In genomic region chr2:128347701-128348504, GRCh38 we compare ENCODE assay signal across 9 cellular contexts. TPM values are rescaled to one million over a fixed set of nuclear protein-coding genes. Genes with fewer than 3 reads are reported as not detected.
DNase-seq lines count a peak whose midpoint lies in the region; ATAC-seq, FAIRE-seq and TF ChIP-seq lines count a peak whose summit lies in the region.
"Had no signal": no experiment of that assay in that cellular context is flagged by ENCODE, and none has a peak within 500 bp of the region (broad histone marks: within the 10 kb centered on the region; RNA-seq: fewer than 3 reads in every experiment).

No MANE protein-coding gene starts in this region.

- peak overlapping the region; percentile 69 for H2AFZ ChIP-seq in mammary epithelial cell (ENCODE audit: low read depth, low read length)

- H3K9me3 ChIP-seq in mammary epithelial cell (replicated peaks; ENCODE audit: insufficient read depth, low read length) (peaks cover 5% of the 10 kb centered on the region), kidney (ENCODE audit: control insufficient read depth in 1 of 2, low read length in 2 of 2) (peaks cover 0 to 7% of the 10 kb centered on the region in 2 donors), stomach smooth muscle (ENCODE audit: control insufficient read depth in 2 of 2, low read length in 2 of 2) (peaks cover 0 to 3% of the 10 kb centered on the region in 2 donors)

- TF ChIP-seq CTCF in mammary epithelial cell (conservative IDR thresholded peaks at IDR 0.05 in 1 of 2, IDR thresholded peaks at IDR 0.05 in 1 of 2; ENCODE audit: extremely low read depth in 1 of 2, insufficient read depth in 1 of 2, low read depth in 1 of 2, low read length in 2 of 2): no peak
- TF ChIP-seq CTCF in kidney (IDR thresholded peaks at IDR 0.05; ENCODE audit: borderline replicate concordance, extremely low read depth, insufficient read depth): no peak

- no peaks in the 10 kb centered on the region for H4K20me1 ChIP-seq in mammary epithelial cell (ENCODE audit: insufficient read depth, low read length)

- intact Hi-C loops in mammary epithelial cell (cut with micrococcal nuclease) (no loop called here), kidney (cut with DNase I) (no loop called here)

- H3K27ac ChIP-seq in mammary epithelial cell (ENCODE audit: insufficient read depth, low read depth, low read length) (no peak overlapping the region), kidney (ENCODE audit: low read depth in 2 of 2, low read length in 2 of 2) (peak overlapping the region; percentile 23 to 47), stomach smooth muscle (ENCODE audit: low read length) (peak overlapping the region; percentile 74)

- H3K4me1 ChIP-seq in mammary epithelial cell (ENCODE audit: insufficient read depth, low read length): peaks cover 6% of the 10 kb centered on the region
- peaks cover 14 to 16% of the 10 kb centered on the region in 2 donors for H3K4me1 ChIP-seq in kidney (ENCODE audit: control insufficient read depth in 1 of 2, insufficient read depth in 1 of 2, low read depth in 1 of 2, low read length in 2 of 2)
- H3K4me1 ChIP-seq in stomach smooth muscle (ENCODE audit: control insufficient read depth, insufficient read depth, low read length): peaks cover 24% of the 10 kb centered on the region

- dilution Hi-C loops in mammary epithelial cell (cut with HindIII; ENCODE audit: low sequenced_read_pairs): no loop called here

- H3K27me3 ChIP-seq in mammary epithelial cell (ENCODE audit: insufficient read depth, low read length) (no peaks in the 10 kb centered on the region), stomach smooth muscle (ENCODE audit: control insufficient read depth in 1 of 2, insufficient read depth in 2 of 2, low read length in 2 of 2) (no peaks in the 10 kb centered on the region)

- DNase-seq in HK-2 (ENCODE audit: unreplicated experiment): peak; percentile 39
- no peak for DNase-seq in mammary epithelial cell
- DNase-seq in kidney: peak; percentile 93
- DNase-seq in SIG-M5 treated with dmso at 0.1 percent for 504 hours (lab: John Stamatoyannopoulos, UW; ENCODE audit: unreplicated experiment): no peak
- no peak for DNase-seq in NCI-H146 (lab: John Stamatoyannopoulos, UW)
- DNase-seq: activated naive CD8-positive, alpha-beta T cell treated with anti-CD3 and anti-CD28 coated beads for 36 hours had no signal

- H3K79me2 ChIP-seq in mammary epithelial cell (ENCODE audit: insufficient read depth, low read length): no peaks in the 10 kb centered on the region

- in situ Hi-C loops in mammary epithelial cell (cut with MboI; ENCODE audit: low sequenced_read_pairs in 2 of 2): no loop called here

- no peaks in the 10 kb centered on the region for H3K36me3 ChIP-seq in mammary epithelial cell (ENCODE audit: insufficient read depth, low read length)
- H3K36me3 ChIP-seq in kidney (ENCODE audit: control insufficient read depth in 1 of 2, insufficient read depth in 2 of 2, low read length in 2 of 2): no peaks in the 10 kb centered on the region
- no peaks in the 10 kb centered on the region for H3K36me3 ChIP-seq in stomach smooth muscle (ENCODE audit: control insufficient read depth in 2 of 2, insufficient read depth in 2 of 2, low read length in 2 of 2)

- no peak overlapping the region for H3K9ac ChIP-seq in mammary epithelial cell (ENCODE audit: insufficient read depth, low read length)
- H3K9ac ChIP-seq in kidney (ENCODE audit: low read length in 2 of 2): no peak overlapping the region
- H3K9ac ChIP-seq in stomach smooth muscle (ENCODE audit: low read length in 2 of 2): peak overlapping the region in 1 of 2 donors; percentile 36

- H3K4me2 ChIP-seq in mammary epithelial cell (ENCODE audit: insufficient read depth, low read depth, low read length): peak overlapping the region; percentile 32

- WGBS in mammary epithelial cell (ENCODE audit: low coverage, missing lambda C conversion rate): 20% methylated on average over 15 of the region's 16 CpGs

- CTCF ChIA-PET in mammary epithelial cell (lab: Charles Lee; ENCODE audit: low non-redundant PET): no interaction called here

- BruUV-seq in mammary epithelial cell (replicated peaks; lab: Mats Ljungman, UMichigan): no TSS peak

- ATAC-seq in HG03571 (IDR thresholded peaks at IDR 0.05; ENCODE audit: unreplicated experiment) (no peak), GM18502 (IDR thresholded peaks at IDR 0.05; ENCODE audit: poor library complexity, unreplicated experiment) (no peak)

- H3K4me3 ChIP-seq in mammary epithelial cell (replicated peaks in 1 of 3; ENCODE audit: insufficient read depth in 1 of 3, low read depth in 2 of 3, low read length in 3 of 3): no peak overlapping the region
- H3K4me3 ChIP-seq in kidney (ENCODE audit: low read length in 2 of 2): no peak overlapping the region
- H3K4me3 ChIP-seq in stomach smooth muscle (ENCODE audit: low read length in 2 of 2): peak overlapping the region in 1 of 2 donors; percentile 47

- FAIRE-seq in kidney (lab: Jason Lieb, UNC): peak; percentile 38

RNA-seq across cellular contexts. Expression of gene HS6ST1, which starts 29.2 kb away (rescaled TPM):
- total RNA-seq in mammary epithelial cell (10 to 100 TPM; 22.7 to 61.0 TPM), kidney (73.9 TPM)
- polyA plus RNA-seq in mammary epithelial cell (13.2 TPM), kidney (ENCODE audit: insufficient read depth, low read depth, low replicate concordance) (49.6 TPM)
- polyA minus RNA-seq in mammary epithelial cell: 11.2 TPM

Comparison
In these comparisons a context has a peak if more than half of its experiments do, and no peak if none do; other contexts are left out.
1. DNase-seq: peak in HK-2 (single experiment) and kidney (single experiment); none in mammary epithelial cell (single experiment), SIG-M5 treated with dmso at 0.1 percent for 504 hours (single experiment) and NCI-H146 (single experiment).